Comparison of ENCODE assay signal across 16 cellular contexts in genomic region chr2:33292063-33292462, GRCh38.
DNase-seq lines count a peak whose midpoint lies in the region; TF ChIP-seq lines count a peak whose summit lies in the region.
"Had no signal": no experiment of that assay in that cellular context is flagged by ENCODE, and none has a peak within 500 bp of the region (broad histone marks: within the 10 kb centered on the region; RNA-seq: fewer than 3 reads in every experiment).

No MANE protein-coding gene starts in this region.

- no peaks in the 10 kb centered on the region for H3K27me3 ChIP-seq in adipocyte (replicated peaks; ENCODE audit: control insufficient read depth, insufficient read depth, low read length)
- H3K27me3 ChIP-seq in rectal smooth muscle tissue (ENCODE audit: control insufficient read depth, insufficient read depth, low read length) = no peaks in the 10 kb centered on the region

- intact Hi-C loops in Calu3 (cut with micrococcal nuclease; ENCODE audit: unreplicated experiment) = no loop called here

- BruUV-seq in Calu3 (replicated peaks; lab: Mats Ljungman, UMichigan) = no TSS peak

- H3K36me3 ChIP-seq in adipocyte (ENCODE audit: control insufficient read depth, insufficient read depth, low read length, severe bottlenecking) (no peaks in the 10 kb centered on the region), rectal smooth muscle tissue (ENCODE audit: control insufficient read depth, insufficient read depth, low read length) (no peaks in the 10 kb centered on the region)
- H3K36me3 ChIP-seq: prostate gland had no signal

- H3K9ac ChIP-seq in adipocyte (ENCODE audit: low read length) (peak overlapping the region; percentile 13), rectal smooth muscle tissue (ENCODE audit: low read length) (no peak overlapping the region)

- peaks cover 28% of the 10 kb centered on the region for H3K4me1 ChIP-seq in adipocyte (ENCODE audit: control insufficient read depth, insufficient read depth, low read length)
- peaks cover 15% of the 10 kb centered on the region for H3K4me1 ChIP-seq in rectal smooth muscle tissue (ENCODE audit: control insufficient read depth, insufficient read depth, low read length)
- H3K4me1 ChIP-seq: prostate gland had no signal

- no peaks in the 10 kb centered on the region for H3K27me3 Mint-ChIP-seq in Calu3 (ENCODE audit: unreplicated experiment)
- H3K27me3 Mint-ChIP-seq: type B pancreatic cell had no signal

- no peaks in the 10 kb centered on the region for H3K9me3 ChIP-seq in adipocyte (ENCODE audit: control insufficient read depth, low read length)
- H3K9me3 ChIP-seq: prostate gland had no signal

- no peaks in the 10 kb centered on the region for H3K36me3 Mint-ChIP-seq in Calu3 (ENCODE audit: insufficient read depth, unreplicated experiment)

- CTCF ChIA-PET in Calu3 (lab: Charles Lee) = interaction anchor here (0.6 kb wide), 1 partner anchor 631 kb away, joined by 3 read pairs; no protein-coding TSS in a partner anchor

- no peaks in the 10 kb centered on the region for H3K9me3 Mint-ChIP-seq in Calu3 (ENCODE audit: low read depth, unreplicated experiment)
- H3K9me3 Mint-ChIP-seq: T-helper 1 cell treated with Interleukin-12 subunit alpha and Interleukin-12 subunit beta and Interleukin-4 antibody, amounts not matched to agents 30 μg/mL and 1 μg/mL, for 36 hours; type B pancreatic cell had no signal

- TF ChIP-seq CTCF in Calu3 (IDR thresholded peaks at IDR 0.05; ENCODE audit: unreplicated experiment) = no peak
- TF ChIP-seq CTCF in fibroblast of the aortic adventitia (IDR thresholded peaks at IDR 0.05; ENCODE audit: insufficient read depth, low read length) = no peak

- DNase-seq in Calu3 (no peak), adipocyte (ENCODE audit: low read depth) (no peak), fibroblast of the aortic adventitia (ENCODE audit: low read depth) (no peak), DMS53 treated with DMSO at 0.1 percent for 48 hours (lab: John Stamatoyannopoulos, UW; ENCODE audit: unreplicated experiment) (no peak), HuH-7 (ENCODE audit: low spot score) (no peak), HCEC 1CT (no peak), NCI-H1417 (lab: John Stamatoyannopoulos, UW) (no peak)
- DNase-seq: activated CD4-positive, CD25-positive, alpha-beta regulatory T cell; activated gamma-delta T cell treated with Interleukin-2 at 50 U/mL for 16 hours; KBM-7; NCI-H526 treated with DMSO at 0.1 percent for 48 hours; RPMI8226 had no signal

- H3K4me3 Mint-ChIP-seq in Calu3 (ENCODE audit: low read depth, unreplicated experiment) = peak overlapping the region; percentile 20
- H3K4me3 Mint-ChIP-seq: T-helper 1 cell treated with Interleukin-12 subunit alpha and Interleukin-12 subunit beta and Interleukin-4 antibody, amounts not matched to agents 30 μg/mL and 1 μg/mL, for 36 hours; type B pancreatic cell had no signal

- H3K27ac ChIP-seq in rectal smooth muscle tissue (ENCODE audit: low read depth, low read length) = peak overlapping the region; percentile 83

- H3K4me3 ChIP-seq in adipocyte (ENCODE audit: low read length) = peak overlapping the region; percentile 47
- H3K4me3 ChIP-seq in fibroblast of the aortic adventitia (ENCODE audit: low read depth, low read length) = peak overlapping the region; percentile 50
- peak overlapping the region; percentile 67 for H3K4me3 ChIP-seq in rectal smooth muscle tissue (ENCODE audit: low read length)
- H3K4me3 ChIP-seq: prostate gland had no signal

- H3K4me1 Mint-ChIP-seq in Calu3 (ENCODE audit: low read depth, unreplicated experiment) = peaks cover 17% of the 10 kb centered on the region

- H3K27ac Mint-ChIP-seq in Calu3 (ENCODE audit: unreplicated experiment) = no peak overlapping the region
- H3K27ac Mint-ChIP-seq: T-helper 1 cell treated with Interleukin-12 subunit alpha and Interleukin-12 subunit beta and Interleukin-4 antibody, amounts not matched to agents 30 μg/mL and 1 μg/mL, for 36 hours; type B pancreatic cell had no signal
